9 cellular contexts compared by ENCODE assay signal in the genomic region with DNA sequence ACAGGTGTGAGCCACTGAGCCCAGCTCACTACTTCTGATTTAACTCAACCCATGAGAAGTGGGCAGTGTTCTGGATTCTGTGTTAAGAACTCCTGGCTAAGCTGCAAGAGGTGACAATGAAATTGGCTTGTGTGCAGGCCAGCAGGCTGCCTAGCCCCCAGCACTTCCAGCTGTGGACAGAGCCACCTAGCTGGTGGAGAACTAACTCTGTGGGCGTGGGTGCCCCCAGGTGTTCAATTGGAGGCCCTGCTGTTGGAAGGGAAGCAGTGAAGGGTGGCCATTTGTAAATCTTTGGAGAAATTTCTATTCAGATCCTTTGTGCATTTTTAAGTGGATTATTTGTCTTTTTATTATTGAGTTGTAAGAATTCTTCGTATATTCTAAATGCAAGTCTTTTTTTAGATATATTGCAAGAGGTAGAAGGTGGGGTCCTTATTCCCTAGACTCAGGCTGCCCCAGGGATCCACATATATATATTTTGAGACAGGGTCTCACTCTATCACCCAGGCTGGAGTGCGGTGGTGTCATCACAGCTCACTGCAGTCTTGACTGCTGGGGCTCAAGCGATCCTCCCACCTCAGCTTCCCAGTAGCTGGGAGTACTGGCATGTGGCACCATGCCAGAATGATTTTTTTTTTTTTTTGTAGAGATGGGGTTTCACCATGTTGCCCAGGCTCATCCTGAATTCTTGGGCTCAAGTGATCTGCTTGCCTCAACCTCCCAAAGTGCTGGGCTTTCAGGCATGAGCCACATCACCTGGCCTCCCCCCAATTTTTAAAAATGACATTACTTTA. TPM values are rescaled to one million over a fixed set of nuclear protein-coding genes. Genes with fewer than 3 reads are reported as not detected.
DNase-seq lines count a peak whose midpoint lies in the region; ATAC-seq and TF ChIP-seq lines count a peak whose summit lies in the region.
"Had no signal": no experiment of that assay in that cellular context is flagged by ENCODE, and none has a peak within 500 bp of the region (broad histone marks: within the 10 kb centered on the region; RNA-seq: fewer than 3 reads in every experiment).

No MANE protein-coding gene starts in this region.

- H2AK5ac ChIP-seq in IMR-90 (ENCODE audit: low read depth, low read length) (no peak overlapping the region), neuronal stem cell (ENCODE audit: low read depth, low read length) (no peak overlapping the region)

- no peak overlapping the region for H4K5ac ChIP-seq in IMR-90 (ENCODE audit: low read depth, low read length)

- H4K8ac ChIP-seq in IMR-90 (ENCODE audit: low read depth in 2 of 2, low read length in 2 of 2): no peak overlapping the region
- H4K8ac ChIP-seq in neuronal stem cell (ENCODE audit: low read depth, low read length): no peak overlapping the region

- H2AFZ ChIP-seq in IMR-90 (replicated peaks; ENCODE audit: low read length, poor library complexity): no peak overlapping the region
- no peak overlapping the region for H2AFZ ChIP-seq in neuronal stem cell (ENCODE audit: low read length)

- intact Hi-C loops in IMR-90 (cut with micrococcal nuclease): no loop called here
- intact Hi-C loops in lower leg skin (cut with DNase I; ENCODE audit: low total_unique reads): no loop called here

- H2BK20ac ChIP-seq in IMR-90 (ENCODE audit: low read depth, low read length): no peak overlapping the region

- no peaks in the 10 kb centered on the region for H4K20me1 ChIP-seq in IMR-90 (ENCODE audit: insufficient read depth, low read length)

- no peak overlapping the region for H2AK9ac ChIP-seq in IMR-90 (replicated peaks; ENCODE audit: low read depth, low read length, poor library complexity)

- H3K9ac ChIP-seq in IMR-90 (ENCODE audit: low read depth, low read length) (no peak overlapping the region), neuronal stem cell (ENCODE audit: low read depth, low read length, poor library complexity) (peak overlapping the region; percentile 21)

- peak; percentile 36 for TF ChIP-seq RAD21 in IMR-90 (IDR thresholded peaks at IDR 0.05; ENCODE audit: low read length)

- in situ Hi-C loops in IMR-90 (cut with MboI; ENCODE audit: low sequenced_read_pairs): no loop called here

- no peak overlapping the region for H2BK12ac ChIP-seq in neuronal stem cell (ENCODE audit: low read length)

- no peak overlapping the region for H3K23ac ChIP-seq in IMR-90 (ENCODE audit: low read depth, low read length)
- H3K23ac ChIP-seq in neuronal stem cell (ENCODE audit: low read depth, low read length, poor library complexity): no peak overlapping the region

- no peak overlapping the region for H2BK5ac ChIP-seq in IMR-90 (ENCODE audit: low read depth, low read length, poor library complexity, severe bottlenecking)
- no peak overlapping the region for H2BK5ac ChIP-seq in neuronal stem cell (ENCODE audit: low read length)

- no peak overlapping the region for H3K4me3 ChIP-seq in IMR-90 (ENCODE audit: insufficient read depth, low read depth, low read length)
- H3K4me3 ChIP-seq in RWPE2 (ENCODE audit: severe bottlenecking): no peak overlapping the region
- no peak overlapping the region for H3K4me3 ChIP-seq in cardiac fibroblast (replicated peaks in 1 of 2; ENCODE audit: low read depth in 2 of 2, low read length in 2 of 2)
- no peak overlapping the region for H3K4me3 ChIP-seq in neuronal stem cell (ENCODE audit: low read length in 2 of 2)
- H3K4me3 ChIP-seq in lower leg skin (ENCODE audit: low read depth, poor library complexity, severe bottlenecking): no peak overlapping the region

- H3K4me2 ChIP-seq in IMR-90 (ENCODE audit: low read depth, low read length): no peak overlapping the region
- H3K4me2 ChIP-seq in neuronal stem cell (ENCODE audit: insufficient read depth, low read length, poor library complexity, severe bottlenecking): no peak overlapping the region

- H3K18ac ChIP-seq in IMR-90 (ENCODE audit: low read depth, low read length): no peak overlapping the region
- no peak overlapping the region for H3K18ac ChIP-seq in neuronal stem cell (ENCODE audit: low read length)

- H3K9me1 ChIP-seq in IMR-90 (ENCODE audit: insufficient read depth, low read length): no peaks in the 10 kb centered on the region

- no peak overlapping the region for H4K91ac ChIP-seq in IMR-90 (ENCODE audit: insufficient read depth, low read depth, low read length)
- no peak overlapping the region for H4K91ac ChIP-seq in neuronal stem cell (ENCODE audit: low read depth, low read length, poor library complexity)

- POLR2A ChIA-PET in IMR-90 (lab: Charles Lee; ENCODE audit: unreplicated experiment): interaction anchor here (0.7 kb wide), 1 partner anchor 9 kb away, joined by 4 read pairs; no protein-coding TSS in a partner anchor

- ATAC-seq in IMR-90 (ENCODE audit: low read depth) (peak; percentile 59; the same call in 1 of the 2 replicates), RWPE2 (ENCODE audit: low read depth) (peak; percentile 89), HG03159 (IDR thresholded peaks at IDR 0.05; ENCODE audit: unreplicated experiment) (no peak), GM18520 (IDR thresholded peaks at IDR 0.05; ENCODE audit: unreplicated experiment) (no peak)

- no CpG with 5 or more reads among the region's 4 CpGs for WGBS in IMR-90 (ENCODE audit: extremely low coverage in 2 of 2, insufficient read length in 1 of 2), 2 experiments
- WGBS in neuronal stem cell (ENCODE audit: extremely low coverage in 2 of 2, insufficient read length in 2 of 2, insufficient replicate concordance in 1 of 2), 2 donors: no CpG with 5 or more reads among the region's 4 CpGs
- 44 to 55% methylated on average over 4 of the region's 4 CpGs for WGBS in lower leg skin, 2 donors

- DNase-seq in EL (peak; percentile 26), IMR-90 (peak; percentile 7), RWPE2 (ENCODE audit: low spot score) (no peak), cardiac fibroblast (ENCODE audit: low read depth in 2 of 2) (peak; percentile 57 to 62), neuronal stem cell (ENCODE audit: low spot score) (no peak), lower leg skin (ENCODE audit: low spot score in 2 of 2) (no peak)

- CTCF ChIA-PET in IMR-90 (lab: Yijun Ruan, JAX): interaction anchor here (0.7 kb wide), 1 partner anchor 13 kb away, joined by 4 read pairs; no protein-coding TSS in a partner anchor

- no peaks in the 10 kb centered on the region for H3K4me1 ChIP-seq in IMR-90 (ENCODE audit: control insufficient read depth, insufficient read depth, low read length)
- peaks cover 4% of the 10 kb centered on the region for H3K4me1 ChIP-seq in RWPE2 (ENCODE audit: insufficient read depth, poor library complexity, severe bottlenecking)
- peaks cover 0 to 3% of the 10 kb centered on the region in 2 donors for H3K4me1 ChIP-seq in neuronal stem cell (ENCODE audit: control insufficient read depth in 2 of 2, insufficient read depth in 1 of 2, low read depth in 1 of 2, low read length in 2 of 2)

- H3K14ac ChIP-seq in IMR-90 (replicated peaks; ENCODE audit: low read depth, low read length): no peak overlapping the region
- no peak overlapping the region for H3K14ac ChIP-seq in neuronal stem cell (ENCODE audit: low read length)

- H3K79me1 ChIP-seq in IMR-90 (ENCODE audit: low read depth in 1 of 2, low read length in 2 of 2) (no peaks in the 10 kb centered on the region), neuronal stem cell (ENCODE audit: low read depth, low read length) (no peaks in the 10 kb centered on the region)

- TF ChIP-seq POLR2A in IMR-90 (IDR thresholded peaks at IDR 0.05; ENCODE audit: low read depth, low read length) (no peak), lower leg skin (IDR thresholded peaks at IDR 0.05) (no peak)

- dilution Hi-C loops in IMR-90 (cut with HindIII; ENCODE audit: low sequenced_read_pairs, unreplicated experiment): no loop called here

- H3K9me3 ChIP-seq in IMR-90 (ENCODE audit: control insufficient read depth, insufficient read depth, low read length) (no peaks in the 10 kb centered on the region), RWPE2 (ENCODE audit: severe bottlenecking) (no peaks in the 10 kb centered on the region), neuronal stem cell (replicated peaks in 1 of 2; ENCODE audit: control insufficient read depth in 2 of 2, insufficient read depth in 1 of 2, low read depth in 1 of 2, low read length in 2 of 2) (no peaks in the 10 kb centered on the region)
- H3K9me3 ChIP-seq: neutrophil had no signal

- H3K27ac ChIP-seq in IMR-90 (ENCODE audit: insufficient read depth, low read length) (no peak overlapping the region), RWPE2 (ENCODE audit: poor library complexity, severe bottlenecking) (no peak overlapping the region), neuronal stem cell (replicated peaks; ENCODE audit: low read length) (no peak overlapping the region)
- H3K27ac ChIP-seq: neutrophil had no signal

- H2BK120ac ChIP-seq in IMR-90 (ENCODE audit: low read depth, low read length) (no peak overlapping the region), neuronal stem cell (ENCODE audit: low read depth, low read length) (no peak overlapping the region)

- peak; percentile 33 for TF ChIP-seq CTCF in IMR-90 (conservative IDR thresholded peaks at IDR 0.05; ENCODE audit: low read depth, low read length)
- TF ChIP-seq CTCF in RWPE2 (IDR thresholded peaks at IDR 0.05; ENCODE audit: poor library complexity, severe bottlenecking): peak; percentile 91
- TF ChIP-seq CTCF in cardiac fibroblast (IDR thresholded peaks at IDR 0.05; ENCODE audit: low read depth, low read length): peak; percentile 65
- TF ChIP-seq CTCF in lower leg skin (IDR thresholded peaks at IDR 0.05): no peak

- no TSS peak for BruUV-seq in IMR-90 (replicated peaks; lab: Mats Ljungman, UMichigan)

- no peak overlapping the region for H3K56ac ChIP-seq in IMR-90 (ENCODE audit: extremely low read depth, insufficient read depth, low read length)

- H2BK15ac ChIP-seq in IMR-90 (ENCODE audit: low read depth, low read length): no peak overlapping the region
- H2BK15ac ChIP-seq in neuronal stem cell (ENCODE audit: low read length): no peak overlapping the region

- no peaks in the 10 kb centered on the region for H3K36me3 ChIP-seq in IMR-90 (ENCODE audit: control insufficient read depth, insufficient read depth, low read length)
- no peaks in the 10 kb centered on the region for H3K36me3 ChIP-seq in RWPE2 (ENCODE audit: low read depth)
- H3K36me3 ChIP-seq in neuronal stem cell (replicated peaks in 1 of 2; ENCODE audit: control insufficient read depth in 2 of 2, insufficient read depth in 2 of 2, low read length in 2 of 2): no peaks in the 10 kb centered on the region
- H3K36me3 ChIP-seq: neutrophil had no signal

- H3K4ac ChIP-seq in IMR-90 (ENCODE audit: low read depth, low read length) (no peak overlapping the region), neuronal stem cell (ENCODE audit: low read length) (no peak overlapping the region)

- H3K27me3 ChIP-seq in IMR-90 (ENCODE audit: control insufficient read depth, insufficient read depth, low read length): peaks cover 15% of the 10 kb centered on the region
- no peaks in the 10 kb centered on the region for H3K27me3 ChIP-seq in RWPE2 (ENCODE audit: insufficient read depth, poor library complexity, severe bottlenecking)
- H3K27me3 ChIP-seq in neuronal stem cell (ENCODE audit: control insufficient read depth in 3 of 3, insufficient read depth in 3 of 3, low read depth in 1 of 3, low read length in 3 of 3): peaks cover 0 to 9% (median 0%) of the 10 kb centered on the region in 3 experiments

RNA-seq across cellular contexts. Expression of a gene that starts 7.2 kb away (rescaled TPM):
- total RNA-seq in IMR-90 (2012; rRNA removed) (0.36 and 0.56 TPM in 2 replicates), lower leg skin (1 to 10 TPM in 3 of 4 donors, under 1 TPM in 1; 0.46 to 5.4 (median 1.2) TPM)
- polyA plus RNA-seq in IMR-90 (2012; rRNA removed): 1.6 and 1.7 TPM in 2 replicates
- polyA plus RNA-seq in IMR-90 (2012; cell fraction: cytosol; rRNA removed): 0.64 and 1.7 TPM in 2 replicates
- 5.1 and 5.5 TPM in 2 replicates for polyA plus RNA-seq in IMR-90 (2012; cell fraction: nucleus; rRNA removed; ENCODE audit: low replicate concordance)
- 28.0 TPM for polyA plus RNA-seq in neuronal stem cell (2013, experiment 1 of 2)
- 27.3 TPM for polyA plus RNA-seq in neuronal stem cell (2013, experiment 2 of 2)

RNA-seq across cellular contexts. Expression of a gene that starts 31.6 kb away (rescaled TPM):
- total RNA-seq in IMR-90 (2012; rRNA removed) (under 0.01 and 0.18 TPM in 2 replicates), lower leg skin (10 to 100 TPM in 1 of 4 donors, 1 to 10 TPM in 3; 5.4 to 10.6 (median 8.4) TPM)
- 0.36 and 0.38 TPM in 2 replicates for polyA plus RNA-seq in IMR-90 (2012; rRNA removed)
- polyA plus RNA-seq in IMR-90 (2012; cell fraction: cytosol; rRNA removed): 0.47 and 0.49 TPM in 2 replicates
- 0.19 and 0.23 TPM in 2 replicates for polyA plus RNA-seq in IMR-90 (2012; cell fraction: nucleus; rRNA removed; ENCODE audit: low replicate concordance)
- 4.1 TPM for polyA plus RNA-seq in neuronal stem cell (2013, experiment 1 of 2)
- polyA plus RNA-seq in neuronal stem cell (2013, experiment 2 of 2): 4.0 TPM

RNA-seq across cellular contexts. Expression of a gene that starts 35.2 kb away (rescaled TPM):
- 5.6 and 13.3 TPM in 2 replicates for total RNA-seq in IMR-90 (2012; rRNA removed)
- polyA plus RNA-seq in IMR-90 (2012; rRNA removed): 16.3 and 17.1 TPM in 2 replicates
- polyA plus RNA-seq in IMR-90 (2012; cell fraction: cytosol; rRNA removed): 11.2 and 24.4 TPM in 2 replicates
- polyA plus RNA-seq in IMR-90 (2012; cell fraction: nucleus; rRNA removed; ENCODE audit: low replicate concordance): 14.8 and 25.5 TPM in 2 replicates
- 6.1 TPM for polyA plus RNA-seq in neuronal stem cell (2013, experiment 1 of 2)
- 6.0 TPM for polyA plus RNA-seq in neuronal stem cell (2013, experiment 2 of 2)
- 10 to 100 TPM; 14.4 to 21.4 (median 17.5) TPM for total RNA-seq in lower leg skin

RNA-seq across cellular contexts. Expression of a gene that starts 50.3 kb away (rescaled TPM):
- total RNA-seq in IMR-90 (2012; rRNA removed) (24.7 and 39.8 TPM in 2 replicates), lower leg skin (100 to 1,000 TPM; 109 to 175 (median 137) TPM)
- polyA plus RNA-seq in IMR-90 (2012; rRNA removed): 135 and 141 TPM in 2 replicates
- polyA plus RNA-seq in IMR-90 (2012; cell fraction: cytosol; rRNA removed): 167 and 235 TPM in 2 replicates
- 76.5 and 78.8 TPM in 2 replicates for polyA plus RNA-seq in IMR-90 (2012; cell fraction: nucleus; rRNA removed; ENCODE audit: low replicate concordance)
- polyA plus RNA-seq in neuronal stem cell (2013, experiment 1 of 2): 306 TPM
- 291 TPM for polyA plus RNA-seq in neuronal stem cell (2013, experiment 2 of 2)

Comparison
In these comparisons a context has a peak if more than half of its experiments do, and no peak if none do; other contexts are left out.
1. DNase-seq: peak in EL (single experiment), IMR-90 (single experiment) and cardiac fibroblast (2 of 2); none in RWPE2 (single experiment), neuronal stem cell (single experiment) and lower leg skin (0 of 2).
2. ATAC-seq: peak in IMR-90 (single experiment) and RWPE2 (single experiment); none in HG03159 (single experiment) and GM18520 (single experiment).
3. CTCF ChIP-seq: peak in IMR-90 (single experiment), RWPE2 (single experiment) and cardiac fibroblast (single experiment); none in lower leg skin (0 of 3).